14 cellular contexts compared by ENCODE assay signal in genomic region chr20:47362361-47363219, GRCh38. TPM values are rescaled to one million over a fixed set of nuclear protein-coding genes. Genes with fewer than 3 reads are reported as not detected.
DNase-seq lines count a peak whose midpoint lies in the region; ATAC-seq, FAIRE-seq and TF ChIP-seq lines count a peak whose summit lies in the region.
"Had no signal": no experiment of that assay in that cellular context is flagged by ENCODE, and none has a peak within 500 bp of the region (broad histone marks: within the 10 kb centered on the region; RNA-seq: fewer than 3 reads in every experiment).

No MANE protein-coding gene starts in this region.

- H3K27me3 Mint-ChIP-seq in activated CD8-positive, alpha-beta memory T cell treated with anti-CD3 and anti-CD28 coated beads, Interleukin-2, amount 10 ng/mL, durations not matched to agents 7 days and 5 days: no peaks in the 10 kb centered on the region

- in situ Hi-C loops in HepG2 (cut with HindIII; ENCODE audit: extremely low pct_ligation_motif_present, low pct_unique_long_range_greater_than_20kb): no loop called here

- H3K36me3 ChIP-seq in HepG2 (replicated peaks in 1 of 2; ENCODE audit: control insufficient read depth in 1 of 2, insufficient read depth in 2 of 2, low read length in 2 of 2) (no peaks in the 10 kb centered on the region), thyroid gland (no peaks in the 10 kb centered on the region)

- POLR2A ChIA-PET in HepG2 (lab: Yijun Ruan, JAX): interaction anchor here (2.5 to 13.6 kb wide), 4 partner anchors 9 to 30 kb away, joined by 21 to 624 read pairs (median 248); no protein-coding TSS in a partner anchor

- H3K36me3 Mint-ChIP-seq in activated CD8-positive, alpha-beta memory T cell treated with anti-CD3 and anti-CD28 coated beads, Interleukin-2, amount 10 ng/mL, durations not matched to agents 7 days and 5 days: no peaks in the 10 kb centered on the region

- H2AFZ ChIP-seq in HepG2 (ENCODE audit: low read length): no peak overlapping the region

- no peak overlapping the region for H3K4me3 Mint-ChIP-seq in activated CD8-positive, alpha-beta memory T cell treated with anti-CD3 and anti-CD28 coated beads, Interleukin-2, amount 10 ng/mL, durations not matched to agents 7 days and 5 days
- H3K4me3 Mint-ChIP-seq: activated T-cell treated with anti-CD3 and anti-CD28 coated beads, Interleukin-2, amount 50 U/mL, for 72 hours had no signal

- no peak for TF ChIP-seq RAD21 in HepG2 (CRISPR knock-in tag; IDR thresholded peaks at IDR 0.05)

- no peak for ATAC-seq in activated CD8-positive, alpha-beta memory T cell treated with anti-CD3 and anti-CD28 coated beads, Interleukin-2, amount 10 ng/mL, durations not matched to agents 7 days and 5 days
- no peak for ATAC-seq in HepG2
- no peak for ATAC-seq in HG02981 (IDR thresholded peaks at IDR 0.05; ENCODE audit: unreplicated experiment)
- ATAC-seq: activated T-cell treated with anti-CD3 and anti-CD28 coated beads, Interleukin-2, amount 50 U/mL, for 72 hours had no signal

- H3K9ac ChIP-seq in HepG2 (ENCODE audit: insufficient read depth, low read depth, low read length): no peak overlapping the region

- peaks cover 19% of the 10 kb centered on the region for H3K4me1 Mint-ChIP-seq in activated CD8-positive, alpha-beta memory T cell treated with anti-CD3 and anti-CD28 coated beads, Interleukin-2, amount 10 ng/mL, durations not matched to agents 7 days and 5 days

- H3K4me3 ChIP-seq in HepG2 (replicated peaks in 1 of 3; ENCODE audit: insufficient read depth in 1 of 3, low read depth in 2 of 3, low read length in 3 of 3) (no peak overlapping the region), thyroid gland (replicated peaks in 1 of 3) (no peak overlapping the region)

- H3K27ac ChIP-seq in HepG2 (ENCODE audit: extremely low read length, insufficient read depth, low read length) (no peak overlapping the region), thyroid gland (peak overlapping the region in 2 of 3 donors; percentile 100)

- TF ChIP-seq CTCF in HepG2 (CRISPR knock-in tag; IDR thresholded peaks at IDR 0.05): no peak
- no peak for TF ChIP-seq CTCF in thyroid gland (IDR thresholded peaks at IDR 0.05)

- no TSS peak for BruUV-seq in HepG2 (replicated peaks; lab: Mats Ljungman, UMichigan)

- 74% methylated on average over 17 of the region's 17 CpGs for WGBS in HepG2 (ENCODE audit: low lambda C conversion rate)
- 89 to 90% methylated on average over 17 of the region's 17 CpGs for WGBS in thyroid gland, 2 donors

- H3K9me3 ChIP-seq in HepG2 (ENCODE audit: low read length): no peaks in the 10 kb centered on the region
- H3K9me3 ChIP-seq in thyroid gland: no peaks in the 10 kb centered on the region

- H3K27me3 ChIP-seq in HepG2 (ENCODE audit: control insufficient read depth in 1 of 2, insufficient read depth in 2 of 2, low read length in 2 of 2) (no peaks in the 10 kb centered on the region; a peak in 1 of 5 replicates), thyroid gland (no peaks in the 10 kb centered on the region)

- TF ChIP-seq EP300 in HepG2 (IDR thresholded peaks at IDR 0.05; ENCODE audit: low read depth in 2 of 2, low read length in 2 of 2) (no peak), HepG2 (CRISPR knock-in tag; IDR thresholded peaks at IDR 0.05; ENCODE audit: borderline replicate concordance) (no peak)

- peak overlapping the region; percentile 8 for H3K27ac Mint-ChIP-seq in activated CD8-positive, alpha-beta memory T cell treated with anti-CD3 and anti-CD28 coated beads, Interleukin-2, amount 10 ng/mL, durations not matched to agents 7 days and 5 days
- H3K27ac Mint-ChIP-seq: activated T-cell treated with anti-CD3 and anti-CD28 coated beads, Interleukin-2, amount 50 U/mL, for 72 hours had no signal

- intact Hi-C loops in HepG2 (cut with micrococcal nuclease; ENCODE audit: unreplicated experiment): no loop called here
- intact Hi-C loops in thyroid gland (cut with DNase I): no loop called here

- CTCF ChIA-PET in activated CD8-positive, alpha-beta memory T cell treated with anti-CD3 and anti-CD28 coated beads, Interleukin-2, amount 10 ng/mL, durations not matched to agents 7 days and 5 days (lab: Charles Lee): interaction anchor here (1.4 to 15.4 kb wide), 2 partner anchors 10 to 18 kb away, joined by 4 to 165 read pairs; no protein-coding TSS in a partner anchor
- CTCF ChIA-PET in HepG2 (lab: Yijun Ruan, JAX; ENCODE audit: low intra/inter-chr PET ratio, low total read pairs): no interaction called here

- H3K4me2 ChIP-seq in HepG2 (ENCODE audit: low read depth, low read length): no peak overlapping the region

- H3K4me1 ChIP-seq in HepG2 (ENCODE audit: insufficient read depth, low read length): peaks cover 49% of the 10 kb centered on the region
- H3K4me1 ChIP-seq in thyroid gland: peaks cover 39 to 53% of the 10 kb centered on the region in 2 donors

- no peak for DNase-seq in activated CD8-positive, alpha-beta memory T cell treated with anti-CD3 and anti-CD28 coated beads, Interleukin-2, amount 10 ng/mL, durations not matched to agents 7 days and 5 days
- no peak for DNase-seq in activated CD8-positive, alpha-beta memory T cell treated with anti-CD3 and anti-CD28 coated beads for 24 hours
- DNase-seq in UCSD-AML1 (lab: John Stamatoyannopoulos, UW; ENCODE audit: unreplicated experiment) (peak; percentile 37), HepG2 (ENCODE audit: low spot score) (no peak), thyroid gland (no peak), HT-29 (ENCODE audit: low spot score) (no peak), NCI-H1436 treated with DMSO at 0.1 percent for 48 hours (lab: John Stamatoyannopoulos, UW) (no peak)
- DNase-seq: activated T-cell treated with anti-CD3 and anti-CD28 coated beads, Interleukin-2, amount 50 U/mL, for 72 hours; effector memory CD4-positive, alpha-beta T cell; NCI-H1105; retina; SIG-M5 had no signal

- no peaks in the 10 kb centered on the region for H3K9me3 Mint-ChIP-seq in activated CD8-positive, alpha-beta memory T cell treated with anti-CD3 and anti-CD28 coated beads, Interleukin-2, amount 10 ng/mL, durations not matched to agents 7 days and 5 days (ENCODE audit: low read depth)
- H3K9me3 Mint-ChIP-seq: activated T-cell treated with anti-CD3 and anti-CD28 coated beads, Interleukin-2, amount 50 U/mL, for 72 hours had no signal

- H4K20me1 ChIP-seq in HepG2 (ENCODE audit: insufficient read depth, low read length): no peaks in the 10 kb centered on the region

- TF ChIP-seq POLR2A in HepG2 (IDR thresholded peaks at IDR 0.05; ENCODE audit: insufficient read depth in 1 of 2, low read depth in 2 of 2, low read length in 2 of 2): no peak
- TF ChIP-seq POLR2A in thyroid gland (IDR thresholded peaks at IDR 0.05): no peak

- FAIRE-seq in HepG2 (lab: Jason Lieb, UNC): no peak
- FAIRE-seq: keratinocyte had no signal

- H3K79me2 ChIP-seq in HepG2 (ENCODE audit: insufficient read depth, low read length): peaks cover 7% of the 10 kb centered on the region

TF ChIP-seq in HepG2, 621 proteins besides CTCF, POLR2A, EP300 and RAD21 (continues in another document):
- peak; percentile 16; the same call in 1 of the 2 replicates for TF ChIP-seq ZNF777 (CRISPR knock-in tag; IDR thresholded peaks at IDR 0.05)
- peak; percentile 45 for TF ChIP-seq IKZF4 (CRISPR knock-in tag; IDR thresholded peaks at IDR 0.05; ENCODE audit: borderline replicate concordance, low read depth, not compliant biosample characterization)
- TF ChIP-seq SRSF1 (optimal IDR thresholded peaks at IDR 0.05; ENCODE audit: low read depth, low read length): peak; percentile 26
- no peak for TF ChIP-seq ZSCAN5A (CRISPR knock-in tag; IDR thresholded peaks at IDR 0.05; ENCODE audit: borderline replicate concordance)
- TF ChIP-seq ZNF709 (CRISPR knock-in tag; IDR thresholded peaks at IDR 0.05): 0 out of 2 replicates have a peak, but pooled peaks have one; percentile 26
- 0 out of 2 replicates have a peak, but pooled peaks have one; percentile 40 for TF ChIP-seq ZNF274 (CRISPR knock-in tag; IDR thresholded peaks at IDR 0.05)

RNA-seq across cellular contexts. Expression of gene ZMYND8, which starts 6.1 kb away (rescaled TPM):
- 10 to 100 TPM; 39.4 to 45.2 TPM for total RNA-seq in activated CD8-positive, alpha-beta memory T cell treated with anti-CD3 and anti-CD28 coated beads, Interleukin-2, amount 10 ng/mL, durations not matched to agents 7 days and 5 days
- total RNA-seq in HepG2 (2016; rRNA removed; fragmentation: Illumina TruSeq; extraction: Trizol) (53.9 and 71.9 TPM in 2 replicates), thyroid gland (10 to 100 TPM; 29.7 to 42.4 (median 30.9) TPM)
- total RNA-seq in HepG2 (2016; cell fraction: cytosol; rRNA removed; fragmentation: Illumina TruSeq; extraction: Trizol; ENCODE audit: low read depth): 45.3 and 50.7 TPM in 2 replicates
- 54.7 and 64.5 TPM in 2 replicates for total RNA-seq in HepG2 (2016; cell fraction: insoluble cytoplasmic fraction; rRNA removed; fragmentation: Illumina TruSeq; extraction: Trizol)
- 30.6 and 34.0 TPM in 2 replicates for total RNA-seq in HepG2 (2016; cell fraction: membrane; rRNA removed; fragmentation: Illumina TruSeq; extraction: Trizol)
- 90.9 and 106 TPM in 2 replicates for total RNA-seq in HepG2 (2016; cell fraction: nucleus; rRNA removed; fragmentation: Illumina TruSeq; extraction: Trizol)
- 81.4 and 84.7 TPM in 2 replicates for polyA plus RNA-seq in HepG2 (2011; rRNA removed)
- polyA plus RNA-seq in HepG2 (2011; cell fraction: cytosol; rRNA removed): 41.2 and 45.2 TPM in 2 replicates
- polyA plus RNA-seq in HepG2 (2011; cell fraction: nucleus; rRNA removed): 139 and 149 TPM in 2 replicates
- 50.4 and 60.2 TPM in 2 replicates for polyA plus RNA-seq in HepG2 (2012)
- 1.9 and 2.5 TPM in 2 replicates for polyA plus RNA-seq in HepG2 (2016; cell fraction: cytosol; fragmentation: Illumina TruSeq; extraction: Trizol; ENCODE audit: low read depth)
- 42.7 and 55.7 TPM in 2 replicates for polyA plus RNA-seq in HepG2 (2016; cell fraction: insoluble cytoplasmic fraction; fragmentation: Illumina TruSeq; extraction: Trizol; ENCODE audit: low read depth)
- polyA plus RNA-seq in HepG2 (2016; cell fraction: membrane; fragmentation: Illumina TruSeq; extraction: Trizol; ENCODE audit: low read depth): 7.9 and 9.1 TPM in 2 replicates
- polyA plus RNA-seq in HepG2 (2016; cell fraction: nucleus; fragmentation: Illumina TruSeq; extraction: Trizol; ENCODE audit: insufficient read depth, low read depth): 103 and 106 TPM in 2 replicates
- 14.1 and 79.4 TPM in 2 replicates for polyA minus RNA-seq in HepG2 (2011; rRNA and poly(A)+ RNA removed; ENCODE audit: low replicate concordance)
- polyA minus RNA-seq in HepG2 (2011; cell fraction: cytosol; rRNA and poly(A)+ RNA removed): 66.7 and 69.5 TPM in 2 replicates
- 190 and 220 TPM in 2 replicates for polyA minus RNA-seq in HepG2 (2011; cell fraction: nucleus; rRNA and poly(A)+ RNA removed)
- 30.9 and 35.6 TPM in 2 replicates for total RNA-seq in HT-29 (2014; rRNA removed; shearing (Covaris generic))
